Comparison of ENCODE assay signal across 23 cellular contexts in genomic region chr7:88456490-88456889, GRCh38.
A peak's percentile ranks its signal among the peaks of the same experiment; 100 is the strongest.
DNase-seq lines count a peak whose midpoint lies in the region; ATAC-seq and TF ChIP-seq lines count a peak whose summit lies in the region.
"Had no signal": no experiment of that assay in that cellular context is flagged by ENCODE, and none has a peak within 500 bp of the region (broad histone marks: within the 10 kb centered on the region; RNA-seq: fewer than 3 reads in every experiment).

No MANE protein-coding gene starts in this region.

- in situ Hi-C loops in transverse colon (cut with MboI; ENCODE audit: low pct_ligation_motif_present in 1 of 4, low pct_unique_long_range_greater_than_20kb in 1 of 4, low sequenced_read_pairs in 3 of 4), result no loop called here

- no peak overlapping the region for H3K4me3 ChIP-seq in colonic mucosa
- H3K4me3 ChIP-seq in mucosa of descending colon, result no peak overlapping the region
- H3K4me3 ChIP-seq in transverse colon, result no peak overlapping the region
- no peak overlapping the region for H3K4me3 ChIP-seq in endodermal cell (ENCODE audit: low read length)
- H3K4me3 ChIP-seq: BLaER1, GM12878 had no signal

- WGBS in transverse colon (ENCODE audit: low coverage in 1 of 2), 2 donors, result 0 to 17% methylated on average over 1 of the region's 1 CpG
- no CpG with 5 or more reads among the region's 1 CpG for WGBS in endodermal cell (ENCODE audit: insufficient coverage in 1 of 2, insufficient read length in 1 of 2), 2 experiments

- no peaks in the 10 kb centered on the region for H3K27me3 ChIP-seq in colonic mucosa
- H3K27me3 ChIP-seq in transverse colon, result no peaks in the 10 kb centered on the region
- no peaks in the 10 kb centered on the region for H3K27me3 ChIP-seq in endodermal cell (ENCODE audit: control insufficient read depth, insufficient read depth, low read length, poor library complexity, severe bottlenecking)
- H3K27me3 ChIP-seq: BE2C, BLaER1 had no signal

- no peak overlapping the region for H3K27ac Mint-ChIP-seq in endodermal cell
- H3K27ac Mint-ChIP-seq: CD14-positive monocyte; CD4-positive, alpha-beta memory T cell; CD4-positive, CD25-positive, alpha-beta regulatory T cell had no signal

- H3K9me3 Mint-ChIP-seq in endodermal cell, result no peaks in the 10 kb centered on the region
- H3K9me3 Mint-ChIP-seq: CD4-positive, alpha-beta memory T cell; CD8-positive, alpha-beta memory T cell had no signal

- ATAC-seq in mucosa of descending colon, result peak; percentile 92
- ATAC-seq in HG02763 (IDR thresholded peaks at IDR 0.05; ENCODE audit: unreplicated experiment), result no peak
- ATAC-seq: GM12878 had no signal

- H3K27ac ChIP-seq in colonic mucosa, result peak overlapping the region; percentile 26
- H3K27ac ChIP-seq in transverse colon, result peak overlapping the region; percentile 20 to 61 (median 38)
- no peak overlapping the region for H3K27ac ChIP-seq in endodermal cell (ENCODE audit: low read depth, low read length)
- H3K27ac ChIP-seq: BLaER1 had no signal

- intact Hi-C loops in colonic mucosa (cut with DNase I) (no loop called here), mucosa of descending colon (cut with DNase I, micrococcal nuclease) (no loop called here), transverse colon (cut with DNase I; ENCODE audit: low total_unique reads) (no loop called here)

- DNase-seq in colonic mucosa, result peak; percentile 24
- peak in 1 of 3 donors; percentile 30 for DNase-seq in mucosa of descending colon
- peak; percentile 32 for DNase-seq in transverse colon
- DNase-seq in activated effector memory CD4-positive, alpha-beta T cell treated with Interleukin-2 at 50 U/mL for 16 hours, result no peak
- no peak for DNase-seq in endodermal cell
- DNase-seq: 8988T; ACHN; BE2C; C1 segment of cervical spinal cord; CD4-positive, alpha-beta memory T cell; CD4-positive, CD25-positive, alpha-beta regulatory T cell; CD8-positive, alpha-beta memory T cell; COR-L47; DMS 273 treated with DMSO at 0.1 percent for 48 hours; DMS153; DMS79; DND-41; EL; GDM1 had no signal

- TF ChIP-seq CTCF in colonic mucosa (IDR thresholded peaks at IDR 0.05) (no peak), mucosa of descending colon (IDR thresholded peaks at IDR 0.05) (no peak), transverse colon (IDR thresholded peaks at IDR 0.05) (no peak), endodermal cell (conservative IDR thresholded peaks at IDR 0.05) (no peak)

- TF ChIP-seq POLR2A in transverse colon (IDR thresholded peaks at IDR 0.05), result no peak

- H3K27me3 Mint-ChIP-seq in endodermal cell (ENCODE audit: insufficient read depth), result no peaks in the 10 kb centered on the region
- H3K27me3 Mint-ChIP-seq: CD4-positive, CD25-positive, alpha-beta regulatory T cell; CD8-positive, alpha-beta memory T cell had no signal

- no peaks in the 10 kb centered on the region for H3K4me1 Mint-ChIP-seq in endodermal cell
- H3K4me1 Mint-ChIP-seq: CD14-positive monocyte; CD4-positive, alpha-beta memory T cell; CD4-positive, CD25-positive, alpha-beta regulatory T cell; CD8-positive, alpha-beta memory T cell had no signal

- H3K9ac ChIP-seq in colonic mucosa (ENCODE audit: low read depth in 2 of 2, low read length in 2 of 2) (no peak overlapping the region), endodermal cell (ENCODE audit: extremely low read depth, low read length, poor library complexity, severe bottlenecking) (no peak overlapping the region)
- H3K9ac ChIP-seq: BLaER1 had no signal

- no peak overlapping the region for H3K4me3 Mint-ChIP-seq in endodermal cell
- H3K4me3 Mint-ChIP-seq: CD14-positive monocyte; CD4-positive, alpha-beta memory T cell; CD4-positive, CD25-positive, alpha-beta regulatory T cell; CD8-positive, alpha-beta memory T cell had no signal

- no peaks in the 10 kb centered on the region for H3K36me3 ChIP-seq in colonic mucosa
- H3K36me3 ChIP-seq in mucosa of descending colon (ENCODE audit: low read depth), result no peaks in the 10 kb centered on the region
- H3K36me3 ChIP-seq in transverse colon, result no peaks in the 10 kb centered on the region
- H3K36me3 ChIP-seq in endodermal cell (ENCODE audit: control insufficient read depth, insufficient read depth, low read length), result no peaks in the 10 kb centered on the region
- H3K36me3 ChIP-seq: BE2C, BLaER1 had no signal

- TF ChIP-seq EP300 in transverse colon (IDR thresholded peaks at IDR 0.05; ENCODE audit: low read depth), result no peak

- no peaks in the 10 kb centered on the region for H3K36me3 Mint-ChIP-seq in endodermal cell (ENCODE audit: low read depth)
- H3K36me3 Mint-ChIP-seq: CD14-positive monocyte; CD4-positive, alpha-beta memory T cell; CD4-positive, CD25-positive, alpha-beta regulatory T cell; CD8-positive, alpha-beta memory T cell had no signal

- H3K4me1 ChIP-seq in colonic mucosa (no peaks in the 10 kb centered on the region), mucosa of descending colon (ENCODE audit: low read depth) (peaks cover 8% of the 10 kb centered on the region), transverse colon (peaks cover 0 to 27% (median 10%) of the 10 kb centered on the region in 4 donors), endodermal cell (ENCODE audit: control insufficient read depth, insufficient read depth, low read length) (no peaks in the 10 kb centered on the region)
- H3K4me1 ChIP-seq: BE2C, BLaER1 had no signal

- H3K9me3 ChIP-seq in colonic mucosa, result no peaks in the 10 kb centered on the region
- H3K9me3 ChIP-seq in mucosa of descending colon, result no peaks in the 10 kb centered on the region
- no peaks in the 10 kb centered on the region for H3K9me3 ChIP-seq in transverse colon
- H3K9me3 ChIP-seq in endodermal cell (ENCODE audit: control insufficient read depth, low read length), result no peaks in the 10 kb centered on the region
- H3K9me3 ChIP-seq: BE2C, BLaER1 had no signal

Comparison
In these comparisons a context has a peak if more than half of its experiments do, and no peak if none do; other contexts are left out.
1. DNase-seq: peak in colonic mucosa (single experiment) and transverse colon (single experiment); none in activated effector memory CD4-positive, alpha-beta T cell treated with Interleukin-2 at 50 U/mL for 16 hours (single experiment) and endodermal cell (single experiment).